Comparison of ENCODE assay signal across 1 cellular context in genomic region chr11:3837793-3838192, GRCh38.
TF ChIP-seq lines count a peak whose summit lies in the region.

No MANE protein-coding gene starts in this region.

TF ChIP-seq in K562, 482 proteins besides CTCF, POLR2A, EP300 and RAD21 (continued from another document and continues in another):
- TF ChIP-seq TOE1 (IDR thresholded peaks at IDR 0.05; ENCODE audit: borderline replicate concordance) (no peak), TOE1 (CRISPR knock-in tag; IDR thresholded peaks at IDR 0.05; ENCODE audit: borderline replicate concordance, low read depth) (no peak), CTBP1 (IDR thresholded peaks at IDR 0.05; ENCODE audit: borderline replicate concordance) (peak; percentile 68; the same call in 1 of the 2 replicates), ETV6 (IDR thresholded peaks at IDR 0.05; ENCODE audit: borderline replicate concordance in 1 of 2, low read depth in 2 of 2, low read length in 1 of 2) (0 out of 4 replicates have a peak, but pooled peaks of 1 of the 2 experiments have one; percentile 37), ETV6 (CRISPR knock-in tag; IDR thresholded peaks at IDR 0.05; ENCODE audit: borderline replicate concordance) (no peak), TBP (optimal IDR thresholded peaks at IDR 0.05; ENCODE audit: low read depth, low read length) (peak; percentile 67), ZNF347 (CRISPR knock-in tag; IDR thresholded peaks at IDR 0.05; ENCODE audit: low read depth) (no peak), ESRRB (CRISPR knock-in tag; IDR thresholded peaks at IDR 0.05; ENCODE audit: borderline replicate concordance) (no peak), ILK (tag; IDR thresholded peaks at IDR 0.05; ENCODE audit: borderline replicate concordance, low read depth) (no peak), ZNF77 (CRISPR knock-in tag; IDR thresholded peaks at IDR 0.05) (no peak), GABPB1 (CRISPR knock-in tag; IDR thresholded peaks at IDR 0.05) (0 out of 2 replicates have a peak, but pooled peaks have one; percentile 7), ZNF76 (CRISPR knock-in tag; IDR thresholded peaks at IDR 0.05; ENCODE audit: borderline replicate concordance) (no peak), FOXA1 (IDR thresholded peaks at IDR 0.05; ENCODE audit: borderline replicate concordance) (no peak), ZNF3 (CRISPR knock-in tag; IDR thresholded peaks at IDR 0.05) (no peak), ZNF354B (CRISPR knock-in tag; IDR thresholded peaks at IDR 0.05) (no peak), PBX2 (CRISPR knock-in tag; IDR thresholded peaks at IDR 0.05; ENCODE audit: low read depth) (no peak), PBX2 (tag; conservative IDR thresholded peaks at IDR 0.05; ENCODE audit: low read depth) (peak; percentile 75), SRF (CRISPR knock-in tag; IDR thresholded peaks at IDR 0.05) (0 out of 4 replicates have a peak, but pooled peaks of 1 of the 2 experiments have one; percentile 26), HDAC1 (IDR thresholded peaks at IDR 0.05) (no peak), JUN (IDR thresholded peaks at IDR 0.05; ENCODE audit: borderline replicate concordance, low read depth, low read length) (0 out of 2 replicates have a peak, but pooled peaks have one; percentile 10), JUN (CRISPR knock-in tag; IDR thresholded peaks at IDR 0.05; ENCODE audit: borderline replicate concordance) (no peak), MYBL2 (IDR thresholded peaks at IDR 0.05; ENCODE audit: low read depth) (no peak), MYBL2 (CRISPR knock-in tag; IDR thresholded peaks at IDR 0.05; ENCODE audit: borderline replicate concordance) (no peak), ZNF609 (CRISPR knock-in tag; IDR thresholded peaks at IDR 0.05; ENCODE audit: borderline replicate concordance) (no peak), SNRNP70 (optimal IDR thresholded peaks at IDR 0.05; ENCODE audit: low read depth, low read length) (no peak), ERF (CRISPR knock-in tag; IDR thresholded peaks at IDR 0.05) (no peak), RFX5 (IDR thresholded peaks at IDR 0.05; ENCODE audit: low read depth, low read length) (no peak), HMBOX1 (IDR thresholded peaks at IDR 0.05) (0 out of 2 replicates have a peak, but pooled peaks have one; percentile 44), HDAC8 (tag; IDR thresholded peaks at IDR 0.05) (no peak), MCM2 (IDR thresholded peaks at IDR 0.05; ENCODE audit: low read depth) (no peak), E2F5 (CRISPR knock-in tag; IDR thresholded peaks at IDR 0.05) (no peak), CXXC5 (CRISPR knock-in tag; IDR thresholded peaks at IDR 0.05) (0 out of 2 replicates have a peak, but pooled peaks have one; percentile 11), ZBTB9 (CRISPR knock-in tag; IDR thresholded peaks at IDR 0.05) (0 out of 2 replicates have a peak, but pooled peaks have one; percentile 22), SMAD4 (CRISPR knock-in tag; conservative IDR thresholded peaks at IDR 0.05) (no peak), RBM22 (IDR thresholded peaks at IDR 0.05; ENCODE audit: low read depth, low read length, poor library complexity, severe bottlenecking) (no peak), BMI1 (IDR thresholded peaks at IDR 0.05; ENCODE audit: low read length) (no peak), ETV5 (CRISPR knock-in tag; IDR thresholded peaks at IDR 0.05; ENCODE audit: low read depth) (peak; percentile 31; the same call in 1 of the 2 replicates), ZFP36 (IDR thresholded peaks at IDR 0.05; ENCODE audit: low read depth, low read length, partially characterized antibody) (no peak), BRD4 (IDR thresholded peaks at IDR 0.05) (no peak), ZNF212 (CRISPR knock-in tag; IDR thresholded peaks at IDR 0.05) (no peak), RBM39 (optimal IDR thresholded peaks at IDR 0.05; ENCODE audit: low read depth, low read length) (no peak), OTX1 (CRISPR knock-in tag; IDR thresholded peaks at IDR 0.05) (no peak), SP1 (CRISPR knock-in tag; IDR thresholded peaks at IDR 0.05) (peak; percentile 34), TRIM24 (IDR thresholded peaks at IDR 0.05) (no peak), PTBP1 (IDR thresholded peaks at IDR 0.05; ENCODE audit: low read depth, low read length) (no peak), FOSL1 (tag; conservative IDR thresholded peaks at IDR 0.05) (no peak)
- TF ChIP-seq, protein P1, sequence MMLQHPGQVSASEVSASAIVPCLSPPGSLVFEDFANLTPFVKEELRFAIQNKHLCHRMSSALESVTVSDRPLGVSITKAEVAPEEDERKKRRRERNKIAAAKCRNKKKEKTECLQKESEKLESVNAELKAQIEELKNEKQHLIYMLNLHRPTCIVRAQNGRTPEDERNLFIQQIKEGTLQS (IDR thresholded peaks at IDR 0.05) = peak; percentile 28; the same call in 1 of the 2 replicates
- TF ChIP-seq, protein P1 (CRISPR knock-in tag; conservative IDR thresholded peaks at IDR 0.05) = no peak
- TF ChIP-seq, protein P2, sequence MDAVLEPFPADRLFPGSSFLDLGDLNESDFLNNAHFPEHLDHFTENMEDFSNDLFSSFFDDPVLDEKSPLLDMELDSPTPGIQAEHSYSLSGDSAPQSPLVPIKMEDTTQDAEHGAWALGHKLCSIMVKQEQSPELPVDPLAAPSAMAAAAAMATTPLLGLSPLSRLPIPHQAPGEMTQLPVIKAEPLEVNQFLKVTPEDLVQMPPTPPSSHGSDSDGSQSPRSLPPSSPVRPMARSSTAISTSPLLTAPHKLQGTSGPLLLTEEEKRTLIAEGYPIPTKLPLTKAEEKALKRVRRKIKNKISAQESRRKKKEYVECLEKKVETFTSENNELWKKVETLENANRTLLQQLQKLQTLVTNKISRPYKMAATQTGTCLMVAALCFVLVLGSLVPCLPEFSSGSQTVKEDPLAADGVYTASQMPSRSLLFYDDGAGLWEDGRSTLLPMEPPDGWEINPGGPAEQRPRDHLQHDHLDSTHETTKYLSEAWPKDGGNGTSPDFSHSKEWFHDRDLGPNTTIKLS (IDR thresholded peaks at IDR 0.05; ENCODE audit: borderline replicate concordance, low read depth) = no peak
- TF ChIP-seq, protein P3, sequence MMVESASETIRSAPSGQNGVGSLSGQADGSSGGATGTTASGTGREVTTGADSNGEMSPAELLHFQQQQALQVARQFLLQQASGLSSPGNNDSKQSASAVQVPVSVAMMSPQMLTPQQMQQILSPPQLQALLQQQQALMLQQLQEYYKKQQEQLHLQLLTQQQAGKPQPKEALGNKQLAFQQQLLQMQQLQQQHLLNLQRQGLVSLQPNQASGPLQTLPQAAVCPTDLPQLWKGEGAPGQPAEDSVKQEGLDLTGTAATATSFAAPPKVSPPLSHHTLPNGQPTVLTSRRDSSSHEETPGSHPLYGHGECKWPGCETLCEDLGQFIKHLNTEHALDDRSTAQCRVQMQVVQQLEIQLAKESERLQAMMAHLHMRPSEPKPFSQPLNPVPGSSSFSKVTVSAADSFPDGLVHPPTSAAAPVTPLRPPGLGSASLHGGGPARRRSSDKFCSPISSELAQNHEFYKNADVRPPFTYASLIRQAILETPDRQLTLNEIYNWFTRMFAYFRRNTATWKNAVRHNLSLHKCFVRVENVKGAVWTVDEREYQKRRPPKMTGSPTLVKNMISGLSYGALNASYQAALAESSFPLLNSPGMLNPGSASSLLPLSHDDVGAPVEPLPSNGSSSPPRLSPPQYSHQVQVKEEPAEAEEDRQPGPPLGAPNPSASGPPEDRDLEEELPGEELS (CRISPR knock-in tag; IDR thresholded peaks at IDR 0.05; ENCODE audit: borderline replicate concordance) = no peak
- TF ChIP-seq, protein P4, sequence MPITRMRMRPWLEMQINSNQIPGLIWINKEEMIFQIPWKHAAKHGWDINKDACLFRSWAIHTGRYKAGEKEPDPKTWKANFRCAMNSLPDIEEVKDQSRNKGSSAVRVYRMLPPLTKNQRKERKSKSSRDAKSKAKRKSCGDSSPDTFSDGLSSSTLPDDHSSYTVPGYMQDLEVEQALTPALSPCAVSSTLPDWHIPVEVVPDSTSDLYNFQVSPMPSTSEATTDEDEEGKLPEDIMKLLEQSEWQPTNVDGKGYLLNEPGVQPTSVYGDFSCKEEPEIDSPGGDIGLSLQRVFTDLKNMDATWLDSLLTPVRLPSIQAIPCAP (CRISPR knock-in tag; IDR thresholded peaks at IDR 0.05; ENCODE audit: borderline replicate concordance) = no peak
